8 cellular contexts compared by ENCODE assay signal in genomic region chr7:98294798-98295382, GRCh38. TPM values are rescaled to one million over a fixed set of nuclear protein-coding genes. Genes with fewer than 3 reads are reported as not detected.
A peak's percentile ranks its signal among the peaks of the same experiment; 100 is the strongest.
DNase-seq lines count a peak whose midpoint lies in the region; ATAC-seq, FAIRE-seq and TF ChIP-seq lines count a peak whose summit lies in the region.

No MANE protein-coding gene starts in this region.

- dilution Hi-C loops in keratinocyte (cut with MboI; ENCODE audit: extremely low pct_ligation_motif_present, low sequenced_read_pairs): no loop called here

- H3K4me3 ChIP-seq in keratinocyte (ENCODE audit: control insufficient read depth in 2 of 3, extremely low read depth in 1 of 3, insufficient read depth in 2 of 3, low read depth in 1 of 3, low read length in 3 of 3) (no peak overlapping the region), thoracic aorta (no peak overlapping the region)

- FAIRE-seq in keratinocyte (lab: Jason Lieb, UNC): peak; percentile 76

- peaks cover 16% of the 10 kb centered on the region for H4K20me1 ChIP-seq in keratinocyte (ENCODE audit: control insufficient read depth, extremely low read depth, insufficient read depth, low read length)

- DNase-seq in A172 (ENCODE audit: low spot score): peak; percentile 62
- DNase-seq in GM10248 (ENCODE audit: extremely low spot score): peak; percentile 80
- peak; percentile 46 for DNase-seq in NCI-H526 treated with DMSO at 0.1 percent for 48 hours (lab: John Stamatoyannopoulos, UW)
- DNase-seq in astrocyte of the hippocampus (ENCODE audit: low read depth, low spot score): peak; percentile 78
- no peak for DNase-seq in keratinocyte (ENCODE audit: low read depth, low spot score)
- DNase-seq in thoracic aorta (ENCODE audit: low spot score): no peak
- no peak for DNase-seq in dedifferentiated amniotic fluid mesenchymal stem cell (ENCODE audit: extremely low spot score)

- ATAC-seq in HG03175 (IDR thresholded peaks at IDR 0.05; ENCODE audit: unreplicated experiment) (peak; percentile 65), thoracic aorta (ENCODE audit: insufficient number of reproducible peaks, low FRiP score, low read depth) (no peak)

- no peak overlapping the region for H3K4me2 ChIP-seq in keratinocyte (ENCODE audit: control insufficient read depth, extremely low read depth, insufficient read depth, low read depth, low read length)

- peak; percentile 70 for TF ChIP-seq CTCF in GM10248 (IDR thresholded peaks at IDR 0.05; ENCODE audit: control extremely low read depth, extremely low read depth, low read depth, missing control alignments)
- peak in 2 of 3 experiments; percentile 85 for TF ChIP-seq CTCF in keratinocyte (optimal IDR thresholded peaks at IDR 0.05 in 1 of 3, IDR thresholded peaks at IDR 0.05 in 1 of 3, conservative IDR thresholded peaks at IDR 0.05 in 1 of 3; ENCODE audit: extremely low read depth in 1 of 3, insufficient read depth in 2 of 3, low read length in 3 of 3)
- peak; percentile 15 for TF ChIP-seq CTCF in thoracic aorta (IDR thresholded peaks at IDR 0.05)

- H3K9me1 ChIP-seq in keratinocyte (ENCODE audit: control insufficient read depth, extremely low read depth, insufficient read depth, low read length): no peaks in the 10 kb centered on the region

- H3K4me1 ChIP-seq in keratinocyte (ENCODE audit: control insufficient read depth, extremely low read depth, insufficient read depth, low read length): peaks cover 12% of the 10 kb centered on the region
- no peaks in the 10 kb centered on the region for H3K4me1 ChIP-seq in thoracic aorta (ENCODE audit: control insufficient read depth in 1 of 2, low read depth in 2 of 2)

- POLR2A ChIA-PET in GM10248 (lab: Yijun Ruan, JAX): interaction anchor here (0.5 kb wide), 1 partner anchor 434 kb away, joined by 12 read pairs; no protein-coding TSS in a partner anchor

- H3K79me2 ChIP-seq in keratinocyte (ENCODE audit: control insufficient read depth, insufficient read depth, low read length): peaks cover 10% of the 10 kb centered on the region

- peaks cover 28 to 31% of the 10 kb centered on the region in 2 experiments for H3K36me3 ChIP-seq in keratinocyte (ENCODE audit: control insufficient read depth in 2 of 2, extremely low read depth in 1 of 2, insufficient read depth in 2 of 2, low read length in 2 of 2)
- peaks cover 30% of the 10 kb centered on the region for H3K36me3 ChIP-seq in thoracic aorta

- H2AFZ ChIP-seq in keratinocyte (ENCODE audit: control insufficient read depth, low read length): no peak overlapping the region

- no peak overlapping the region for H3K9ac ChIP-seq in keratinocyte (ENCODE audit: control insufficient read depth, extremely low read depth, insufficient read depth, low read length)

- H3K27ac ChIP-seq in keratinocyte (ENCODE audit: control insufficient read depth, insufficient read depth, low read length): no peak overlapping the region
- H3K27ac ChIP-seq in thoracic aorta: no peak overlapping the region

- CTCF ChIA-PET in GM10248 (lab: Yijun Ruan, JAX): interaction anchor here (0.7 to 4.7 kb wide), 21 partner anchors 8 to 547 kb away, joined by 3 to 54 read pairs (median 3); partner anchors contain the start of gene BAIAP2L1

- H3K9me3 ChIP-seq in keratinocyte (ENCODE audit: control insufficient read depth, low read depth, low read length) (no peaks in the 10 kb centered on the region), thoracic aorta (no peaks in the 10 kb centered on the region)

- H3K27me3 ChIP-seq in keratinocyte (ENCODE audit: control insufficient read depth, extremely low read depth, insufficient read depth, low read length) (no peaks in the 10 kb centered on the region), thoracic aorta (replicated peaks; ENCODE audit: insufficient read depth) (no peaks in the 10 kb centered on the region)

RNA-seq across cellular contexts. Expression of gene BRI3, which starts 13.4 kb away (rescaled TPM):
- total RNA-seq in A172 (2014; rRNA removed; shearing (Covaris generic)): 107 and 132 TPM in 2 replicates
- 95.6 to 133 TPM (median 121 TPM) in 3 replicates for polyA plus RNA-seq in keratinocyte
- polyA plus RNA-seq in keratinocyte (2011; ENCODE audit: low read depth): 50.8 TPM
- 177 and 183 TPM in 2 replicates for polyA plus RNA-seq in keratinocyte (2011; cell fraction: cytosol; rRNA removed)
- polyA plus RNA-seq in keratinocyte (2011; cell fraction: nucleus; rRNA removed): 50.9 and 52.2 TPM in 2 replicates
- polyA plus RNA-seq in keratinocyte (2012; ENCODE audit: low replicate concordance): 138 and 210 TPM in 2 replicates
- polyA minus RNA-seq in keratinocyte: 62.0 to 92.3 TPM (median 86.3 TPM) in 3 replicates
- 107 TPM for polyA minus RNA-seq in keratinocyte (2011; cell fraction: cytosol; rRNA and poly(A)+ RNA removed)
- 23.4 and 25.8 TPM in 2 replicates for polyA minus RNA-seq in keratinocyte (2011; cell fraction: nucleus; rRNA and poly(A)+ RNA removed)
- total RNA-seq in thoracic aorta: 100 to 1,000 TPM in 1 of 2 donors, 10 to 100 TPM in 1; 95.1 to 104 TPM

RNA-seq across cellular contexts. Expression of gene TECPR1, which starts 42.9 kb away (rescaled TPM):
- total RNA-seq in A172 (2014; rRNA removed; shearing (Covaris generic)): 16.7 and 17.4 TPM in 2 replicates
- 1.5 to 3.7 TPM (median 2.4 TPM) in 3 replicates for polyA plus RNA-seq in keratinocyte
- polyA plus RNA-seq in keratinocyte (2011; ENCODE audit: low read depth): 7.4 TPM
- 1.3 and 2.9 TPM in 2 replicates for polyA plus RNA-seq in keratinocyte (2011; cell fraction: cytosol; rRNA removed)
- 6.6 and 10.0 TPM in 2 replicates for polyA plus RNA-seq in keratinocyte (2011; cell fraction: nucleus; rRNA removed)
- polyA plus RNA-seq in keratinocyte (2012; ENCODE audit: low replicate concordance): 4.7 and 6.3 TPM in 2 replicates
- 2.4 to 11.8 TPM (median 5.0 TPM) in 3 replicates for polyA minus RNA-seq in keratinocyte
- polyA minus RNA-seq in keratinocyte (2011; cell fraction: cytosol; rRNA and poly(A)+ RNA removed): 9.0 TPM
- polyA minus RNA-seq in keratinocyte (2011; cell fraction: nucleus; rRNA and poly(A)+ RNA removed): 7.8 and 8.5 TPM in 2 replicates
- total RNA-seq in thoracic aorta: 10 to 100 TPM; 41.6 to 53.8 TPM

Comparison
In these comparisons a context has a peak if more than half of its experiments do, and no peak if none do; other contexts are left out.
1. DNase-seq: peak in A172 (single experiment), GM10248 (single experiment), NCI-H526 treated with DMSO at 0.1 percent for 48 hours (single experiment) and astrocyte of the hippocampus (single experiment); none in keratinocyte (single experiment), thoracic aorta (single experiment) and dedifferentiated amniotic fluid mesenchymal stem cell (single experiment).
2. CTCF ChIP-seq: peak in every context shown above with its lines; median percentile 85 in keratinocyte; 70 in GM10248; 15 in thoracic aorta.